Comparison of ENCODE assay signal across 8 cellular contexts in genomic region chr14:103391048-103391447, GRCh38. TPM values are rescaled to one million over a fixed set of nuclear protein-coding genes. Genes with fewer than 3 reads are reported as not detected.
DNase-seq lines count a peak whose midpoint lies in the region; ATAC-seq and TF ChIP-seq lines count a peak whose summit lies in the region.

No MANE protein-coding gene starts in this region.

- intact Hi-C loops in CD14-positive monocyte (cut with micrococcal nuclease) = no loop called here

- H3K4me3 ChIP-seq in HAP-1 = no peak overlapping the region
- H3K4me3 ChIP-seq in astrocyte of the spinal cord (ENCODE audit: low read depth, low read length) = no peak overlapping the region
- no peak overlapping the region for H3K4me3 ChIP-seq in kidney epithelial cell (ENCODE audit: low read depth, low read length)

- peaks cover 0 to 3% of the 10 kb centered on the region in 2 donors for H3K36me3 Mint-ChIP-seq in CD14-positive monocyte

- TF ChIP-seq CTCF in CD14-positive monocyte (IDR thresholded peaks at IDR 0.05) (peak; percentile 96), astrocyte of the spinal cord (IDR thresholded peaks at IDR 0.05; ENCODE audit: low read depth, low read length) (peak; percentile 67), kidney epithelial cell (IDR thresholded peaks at IDR 0.05; ENCODE audit: insufficient read depth, low read length, poor library complexity, severe bottlenecking) (peak; percentile 78)

- peaks cover 65% of the 10 kb centered on the region for H3K4me1 Mint-ChIP-seq in CD14-positive monocyte

- no peaks in the 10 kb centered on the region for H3K9me3 ChIP-seq in HAP-1

- H3K36me3 ChIP-seq in HAP-1 (replicated peaks) (no peaks in the 10 kb centered on the region; the same call in 1 of the 2 replicates), kidney epithelial cell (ENCODE audit: control insufficient read depth, insufficient read depth, low read length) (no peaks in the 10 kb centered on the region)

- H3K27me3 ChIP-seq in HAP-1 (ENCODE audit: low read depth) (no peaks in the 10 kb centered on the region), kidney epithelial cell (ENCODE audit: control insufficient read depth, insufficient read depth, low read length) (no peaks in the 10 kb centered on the region)

- peak; percentile 65 for ATAC-seq in stimulated activated naive CD8-positive, alpha-beta T cell treated with anti-CD3 and anti-CD28 coated beads, Interleukin-15, Interleukin-2, amounts not matched to agents 100 U/mL and 50 U/mL, for 24 hours
- no peak for ATAC-seq in GM21825 (IDR thresholded peaks at IDR 0.05; ENCODE audit: unreplicated experiment)
- no peak for ATAC-seq in HG02642 (IDR thresholded peaks at IDR 0.05; ENCODE audit: poor library complexity, unreplicated experiment)

- H3K4me1 ChIP-seq in HAP-1 = peaks cover 11% of the 10 kb centered on the region

- H3K4me3 Mint-ChIP-seq in CD14-positive monocyte = no peak overlapping the region

- in situ Hi-C loops in HAP-1 (cut with MboI; ENCODE audit: low sequenced_read_pairs) (no loop called here), astrocyte of the spinal cord (cut with HindIII; ENCODE audit: low sequenced_read_pairs) (no loop called here)

- no peaks in the 10 kb centered on the region for H3K27me3 Mint-ChIP-seq in CD14-positive monocyte (ENCODE audit: low read depth in 3 of 3)

- peak overlapping the region; percentile 15 to 86 (median 78) for H3K27ac Mint-ChIP-seq in CD14-positive monocyte

- DNase-seq in CD14-positive monocyte (ENCODE audit: low spot score) (no peak), HAP-1 (ENCODE audit: low spot score in 2 of 2) (peak; percentile 53 to 62), RPMI7951 (ENCODE audit: low read depth) (peak; percentile 67), astrocyte of the spinal cord (ENCODE audit: low read depth, low spot score) (peak; percentile 84), kidney epithelial cell (ENCODE audit: low read depth) (no peak)
- DNase-seq in stimulated activated naive CD8-positive, alpha-beta T cell treated with anti-CD3 and anti-CD28 coated beads, Interleukin-15, Interleukin-2, amounts not matched to agents 100 U/mL and 50 U/mL, for 24 hours = peak; percentile 46

- no peaks in the 10 kb centered on the region for H3K9me3 Mint-ChIP-seq in CD14-positive monocyte

RNA-seq across cellular contexts. Expression of gene MARK3, which starts 5.8 kb away (rescaled TPM):
- polyA plus RNA-seq in CD14-positive monocyte = 10 to 100 TPM; 29.3 to 44.7 TPM
- 45.9 and 61.9 TPM in 2 replicates for total RNA-seq in RPMI7951 (2014; rRNA removed; shearing (Covaris generic))
- 64.4 and 74.1 TPM in 2 replicates for total RNA-seq in kidney epithelial cell

RNA-seq across cellular contexts. Expression of gene EIF5, which starts 57.0 kb away (rescaled TPM):
- polyA plus RNA-seq in CD14-positive monocyte = 100 to 1,000 TPM; 163 to 191 TPM
- 103 and 123 TPM in 2 replicates for total RNA-seq in RPMI7951 (2014; rRNA removed; shearing (Covaris generic))
- 216 and 254 TPM in 2 replicates for total RNA-seq in kidney epithelial cell

Comparison
In these comparisons a context has a peak if more than half of its experiments do, and no peak if none do; other contexts are left out.
1. DNase-seq: peak in HAP-1 (2 of 2), RPMI7951 (single experiment), astrocyte of the spinal cord (single experiment) and stimulated activated naive CD8-positive, alpha-beta T cell treated with anti-CD3 and anti-CD28 coated beads, Interleukin-15, Interleukin-2, amounts not matched to agents 100 U/mL and 50 U/mL, for 24 hours (single experiment); none in CD14-positive monocyte (single experiment) and kidney epithelial cell (single experiment).
2. Peak in every context shown above with its lines, with median percentiles within 50 percentile points of each other: CTCF ChIP-seq.